In the genomic region with DNA sequence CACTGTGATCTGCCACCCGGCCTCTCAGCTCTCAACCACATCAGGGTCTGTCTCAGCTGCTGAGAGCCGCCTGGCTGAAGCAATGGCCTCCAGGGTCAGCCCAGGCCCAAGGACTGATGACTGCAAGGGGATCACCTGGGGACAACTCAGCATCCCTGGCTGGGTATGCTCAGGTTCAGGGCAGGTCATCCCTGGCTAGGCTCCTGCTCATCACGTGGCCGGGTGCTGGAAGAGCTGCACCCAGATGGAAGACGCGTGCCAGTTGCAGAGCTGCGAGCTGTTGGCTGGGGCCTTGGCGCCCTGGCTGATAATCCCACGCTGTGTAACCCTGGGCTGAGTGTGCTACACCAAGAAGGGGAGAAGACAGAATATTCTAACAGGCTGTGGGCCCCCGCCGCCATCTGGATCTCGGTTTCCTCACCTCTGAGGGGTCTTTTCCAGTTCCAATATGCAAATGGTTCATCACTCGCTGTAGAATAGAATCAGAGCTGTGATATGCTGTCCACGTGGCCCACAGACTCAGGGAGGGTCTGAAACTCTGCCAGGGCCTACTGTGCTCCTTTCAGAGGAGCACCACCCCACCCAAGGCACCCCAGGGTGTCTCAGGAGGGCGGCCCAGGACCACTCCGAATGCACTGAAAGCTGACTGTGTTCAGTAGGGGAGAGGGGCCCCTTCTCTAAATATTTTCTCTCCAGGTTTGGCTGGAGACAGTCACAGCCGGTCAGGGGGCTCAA, we compare ENCODE assay signal across 16 cellular contexts.
A peak's percentile ranks its signal among the peaks of the same experiment; 100 is the strongest.
DNase-seq lines count a peak whose midpoint lies in the region; ATAC-seq and TF ChIP-seq lines count a peak whose summit lies in the region.
"Had no signal": no experiment of that assay in that cellular context is flagged by ENCODE, and none has a peak within 500 bp of the region (broad histone marks: within the 10 kb centered on the region; RNA-seq: fewer than 3 reads in every experiment).

No MANE protein-coding gene starts in this region.

- H3K9ac ChIP-seq in OCI-LY1 (ENCODE audit: low read length) (peak overlapping the region; percentile 94), mesendoderm (ENCODE audit: low read length) (no peak overlapping the region)
- H3K9ac ChIP-seq: BLaER1 treated with 17β-estradiol and CSF1 and Interleukin-3, amounts not matched to agents 10 nM and 100 nM had no signal

- H3F3A ChIP-seq in OCI-LY1 (ENCODE audit: insufficient read depth, low read length): 0 out of 2 replicates have a peak, but pooled peaks cover 4% of the 10 kb centered on the region

- H2AFZ ChIP-seq in OCI-LY1 (ENCODE audit: low read length): no peak overlapping the region

- H3K36me3 ChIP-seq in OCI-LY1 (ENCODE audit: insufficient read depth, low read length): no peaks in the 10 kb centered on the region
- H3K36me3 ChIP-seq in mesendoderm (ENCODE audit: control insufficient read depth, insufficient read depth, low read length): no peaks in the 10 kb centered on the region
- H3K36me3 ChIP-seq in thymus (ENCODE audit: control insufficient read depth, insufficient read depth): no peaks in the 10 kb centered on the region
- no peaks in the 10 kb centered on the region for H3K36me3 ChIP-seq in MG63
- H3K36me3 ChIP-seq: BLaER1 treated with 17β-estradiol and CSF1 and Interleukin-3, amounts not matched to agents 10 nM and 100 nM; neutrophil had no signal

- H4K8ac ChIP-seq in mesendoderm (ENCODE audit: low read depth, low read length): no peak overlapping the region

- peak overlapping the region; percentile 74 for H2BK120ac ChIP-seq in mesendoderm (ENCODE audit: low read depth, low read length)

- H3K4me1 Mint-ChIP-seq in MCF 10A (ENCODE audit: insufficient read depth, unreplicated experiment): peaks cover 7% of the 10 kb centered on the region
- H3K4me1 Mint-ChIP-seq in CD4-positive, alpha-beta T cell (ENCODE audit: low read depth): no peaks in the 10 kb centered on the region

- H3K4me3 ChIP-seq in OCI-LY1 (ENCODE audit: low read depth, low read length, poor library complexity, severe bottlenecking) (peak overlapping the region; percentile 41), mesendoderm (ENCODE audit: low read length) (no peak overlapping the region), thymus (ENCODE audit: low read length) (no peak overlapping the region), MG63 (no peak overlapping the region)
- H3K4me3 ChIP-seq: BLaER1 treated with 17β-estradiol and CSF1 and Interleukin-3, amounts not matched to agents 10 nM and 100 nM; lung had no signal

- H3K4me1 ChIP-seq in OCI-LY1 (ENCODE audit: insufficient read depth, low read length, severe bottlenecking): peaks cover 95% of the 10 kb centered on the region
- H3K4me1 ChIP-seq in mesendoderm (ENCODE audit: control insufficient read depth, low read depth, low read length): no peaks in the 10 kb centered on the region
- peaks cover 6% of the 10 kb centered on the region for H3K4me1 ChIP-seq in thymus (ENCODE audit: control insufficient read depth, insufficient read depth, low read length)

- TF ChIP-seq CTCF in OCI-LY1 (IDR thresholded peaks at IDR 0.05; ENCODE audit: low read length): no peak
- TF ChIP-seq CTCF in MCF 10A (IDR thresholded peaks at IDR 0.05; ENCODE audit: unreplicated experiment): no peak
- TF ChIP-seq CTCF in CD4-positive, alpha-beta T cell (IDR thresholded peaks at IDR 0.05): no peak

- DNase-seq in MCF 10A (ENCODE audit: unreplicated experiment) (no peak), mesendoderm (no peak), NCI-H2081 treated with DMSO at 0.1 percent for 48 hours (lab: John Stamatoyannopoulos, UW) (no peak), SIG-M5 treated with dmso at 0.1 percent for 504 hours (lab: John Stamatoyannopoulos, UW; ENCODE audit: unreplicated experiment) (no peak), MG63 (no peak)
- DNase-seq in CD4-positive, alpha-beta T cell: no peak
- DNase-seq: activated CD4-positive, alpha-beta memory T cell treated with anti-CD3 and anti-CD28 coated beads, Interleukin-2, amount 10 ng/mL, durations not matched to agents 7 days and 5 days; DND-41; NCI-H187 treated with DMSO at 0.1 percent for 48 hours had no signal

- no peaks in the 10 kb centered on the region for H3K27me3 ChIP-seq in OCI-LY1 (ENCODE audit: insufficient read depth, low read length)
- no peaks in the 10 kb centered on the region for H3K27me3 ChIP-seq in mesendoderm (ENCODE audit: insufficient read depth, low read length, poor library complexity)
- no peaks in the 10 kb centered on the region for H3K27me3 ChIP-seq in thymus (ENCODE audit: control insufficient read depth, insufficient read depth)
- no peaks in the 10 kb centered on the region for H3K27me3 ChIP-seq in CD4-positive, alpha-beta T cell (ENCODE audit: control insufficient read depth, insufficient read depth, low read length)
- H3K27me3 ChIP-seq in MG63: no peaks in the 10 kb centered on the region
- H3K27me3 ChIP-seq: BLaER1 treated with 17β-estradiol and CSF1 and Interleukin-3, amounts not matched to agents 10 nM and 100 nM; neutrophil had no signal

- CTCF ChIA-PET in MCF 10A (lab: Yijun Ruan, JAX): interaction anchor here (0.8 to 1.2 kb wide), 2 partner anchors 20 to 28 kb away, joined by 3 read pairs; no protein-coding TSS in a partner anchor
- CTCF ChIA-PET in CD4-positive, alpha-beta T cell (lab: Charles Lee): no interaction called here

- POLR2A ChIA-PET in MCF 10A (lab: Yijun Ruan, JAX): interaction anchor here (0.6 to 0.7 kb wide), 3 partner anchors 53 to 339 kb away, joined by 3 read pairs; a partner anchor contains a TSS
- POLR2A ChIA-PET in CD4-positive, alpha-beta T cell (lab: Charles Lee): interaction anchor here (1.1 kb wide), 1 partner anchor 338 kb away, joined by 3 read pairs; a partner anchor contains a TSS

- peak overlapping the region; percentile 70 for H3K27ac Mint-ChIP-seq in MCF 10A (ENCODE audit: low read depth, unreplicated experiment)
- no peak overlapping the region for H3K27ac Mint-ChIP-seq in CD4-positive, alpha-beta T cell
- H3K27ac Mint-ChIP-seq: activated CD4-positive, alpha-beta memory T cell treated with anti-CD3 and anti-CD28 coated beads, Interleukin-2, amount 10 ng/mL, durations not matched to agents 7 days and 5 days; activated T-helper 2 cell treated with anti-CD3 and anti-CD28 coated beads, Interferon-gamma antibody, Interleukin-2, Interleukin-4, amounts not matched to agents 10 μg/mL and 5 μg/mL and 100 μg/mL, durations not matched to agents 14 hours and 24 hours and 36 hours had no signal

- H3K4me2 ChIP-seq in OCI-LY1 (ENCODE audit: low read length) (peak overlapping the region; percentile 67), mesendoderm (ENCODE audit: low read length) (no peak overlapping the region)
- H3K4me2 ChIP-seq: BLaER1 treated with 17β-estradiol and CSF1 and Interleukin-3, amounts not matched to agents 10 nM and 100 nM had no signal

- no peak overlapping the region for H3K56ac ChIP-seq in mesendoderm (ENCODE audit: low read length)

- WGBS in mesendoderm (ENCODE audit: extremely low coverage, insufficient coverage, low lambda C conversion rate): no CpG with 5 or more reads among the region's 17 CpGs
- WGBS in thymus: 96% methylated on average over 17 of the region's 17 CpGs

- peak overlapping the region; percentile 77 for H3K18ac ChIP-seq in mesendoderm (ENCODE audit: low read length)

- H3K79me1 ChIP-seq in mesendoderm (ENCODE audit: low read length): no peaks in the 10 kb centered on the region

- H2AK5ac ChIP-seq in mesendoderm (ENCODE audit: low read length): no peak overlapping the region

- H3K23ac ChIP-seq in mesendoderm (ENCODE audit: low read length): no peak overlapping the region

- H2BK15ac ChIP-seq in mesendoderm (replicated peaks; ENCODE audit: low read depth): no peak overlapping the region

- H3K9me3 ChIP-seq in OCI-LY1 (ENCODE audit: low read length) (no peaks in the 10 kb centered on the region), thymus (ENCODE audit: control insufficient read depth) (no peaks in the 10 kb centered on the region), MG63 (no peaks in the 10 kb centered on the region)
- H3K9me3 ChIP-seq in CD4-positive, alpha-beta T cell (ENCODE audit: control insufficient read depth, low read length): no peaks in the 10 kb centered on the region
- H3K9me3 ChIP-seq: BLaER1 treated with 17β-estradiol and CSF1 and Interleukin-3, amounts not matched to agents 10 nM and 100 nM; neutrophil had no signal

- H3K9me2 ChIP-seq in OCI-LY1 (ENCODE audit: low read depth, low read length): no peaks in the 10 kb centered on the region

- no peak overlapping the region for H3K4ac ChIP-seq in mesendoderm (ENCODE audit: low read depth, low read length)

- H3K9me3 Mint-ChIP-seq in MCF 10A (ENCODE audit: unreplicated experiment): no peaks in the 10 kb centered on the region
- H3K9me3 Mint-ChIP-seq in CD4-positive, alpha-beta T cell: no peaks in the 10 kb centered on the region
- H3K9me3 Mint-ChIP-seq: activated CD4-positive, alpha-beta memory T cell treated with anti-CD3 and anti-CD28 coated beads, Interleukin-2, amount 10 ng/mL, durations not matched to agents 7 days and 5 days; activated T-helper 2 cell treated with anti-CD3 and anti-CD28 coated beads, Interferon-gamma antibody, Interleukin-2, Interleukin-4, amounts not matched to agents 10 μg/mL and 5 μg/mL and 100 μg/mL, durations not matched to agents 14 hours and 24 hours and 36 hours had no signal

- H3K36me3 Mint-ChIP-seq in MCF 10A (ENCODE audit: insufficient read depth, unreplicated experiment): peaks cover 6% of the 10 kb centered on the region
- no peaks in the 10 kb centered on the region for H3K36me3 Mint-ChIP-seq in CD4-positive, alpha-beta T cell (ENCODE audit: low read depth)

- no peak overlapping the region for H3K4me3 Mint-ChIP-seq in MCF 10A (ENCODE audit: unreplicated experiment)
- no peak overlapping the region for H3K4me3 Mint-ChIP-seq in CD4-positive, alpha-beta T cell
- H3K4me3 Mint-ChIP-seq: activated CD4-positive, alpha-beta memory T cell treated with anti-CD3 and anti-CD28 coated beads, Interleukin-2, amount 10 ng/mL, durations not matched to agents 7 days and 5 days had no signal

- H3K27me3 Mint-ChIP-seq in MCF 10A (ENCODE audit: insufficient read depth, unreplicated experiment): peaks cover 18% of the 10 kb centered on the region
- H3K27me3 Mint-ChIP-seq in CD4-positive, alpha-beta T cell: no peaks in the 10 kb centered on the region
- H3K27me3 Mint-ChIP-seq: activated CD4-positive, alpha-beta memory T cell treated with anti-CD3 and anti-CD28 coated beads, Interleukin-2, amount 10 ng/mL, durations not matched to agents 7 days and 5 days had no signal

- H3K27ac ChIP-seq in OCI-LY1 (ENCODE audit: low read depth, low read length, poor library complexity, severe bottlenecking) (peak overlapping the region; percentile 100), mesendoderm (ENCODE audit: low read depth, low read length) (no peak overlapping the region), thymus (ENCODE audit: low read depth) (peak overlapping the region; percentile 31)
- no peak overlapping the region for H3K27ac ChIP-seq in CD4-positive, alpha-beta T cell (ENCODE audit: low read depth, low read length)
- H3K27ac ChIP-seq: BLaER1 treated with 17β-estradiol and CSF1 and Interleukin-3, amounts not matched to agents 10 nM and 100 nM; neutrophil had no signal

- no peak overlapping the region for H2BK5ac ChIP-seq in mesendoderm (ENCODE audit: low read length)

- H3K79me2 ChIP-seq in OCI-LY1 (ENCODE audit: insufficient read depth, low read length): no peaks in the 10 kb centered on the region
- H3K79me2 ChIP-seq in mesendoderm (ENCODE audit: control insufficient read depth, insufficient read depth, low read length): no peaks in the 10 kb centered on the region

- H4K20me1 ChIP-seq in OCI-LY1 (ENCODE audit: insufficient read depth, low read length): no peaks in the 10 kb centered on the region
- H4K20me1 ChIP-seq: BLaER1 treated with 17β-estradiol and CSF1 and Interleukin-3, amounts not matched to agents 10 nM and 100 nM had no signal

- intact Hi-C loops in MCF 10A (cut with micrococcal nuclease): loop anchor here (10.0 kb wide), 1 partner anchor 196 kb away; no protein-coding TSS in a partner anchor
- intact Hi-C loops in CD4-positive, alpha-beta T cell (cut with DNase I, micrococcal nuclease): loop anchor here in 1 of 2 experiments (5.0 kb wide), 1 partner anchor 38 kb away; no protein-coding TSS in a partner anchor

- H4K5ac ChIP-seq in mesendoderm (ENCODE audit: low read length): no peak overlapping the region

- ATAC-seq in CD4-positive, alpha-beta T cell (ENCODE audit: poor library complexity): no peak
- ATAC-seq: HCT116 had no signal

- no TSS peak for BruUV-seq in MCF 10A (replicated peaks; lab: Mats Ljungman, UMichigan)

Comparison
In these comparisons a context has a peak if more than half of its experiments do, and no peak if none do; other contexts are left out.
1. H3K27ac ChIP-seq: peak in OCI-LY1 (single experiment) and thymus (single experiment); none in mesendoderm (single experiment) and CD4-positive, alpha-beta T cell (single experiment).